2 cellular contexts compared by ENCODE assay signal in genomic region chr17:15915996-15916395, GRCh38.
TF ChIP-seq lines count a peak whose summit lies in the region.

No MANE protein-coding gene starts in this region.

TF ChIP-seq in GM23338, 12 proteins besides CTCF, POLR2A, EP300 and RAD21:
- TF ChIP-seq CREB1 (CRISPR knock-in tag; IDR thresholded peaks at IDR 0.05; ENCODE audit: low read depth) (no peak), NANOG (IDR thresholded peaks at IDR 0.05; ENCODE audit: borderline replicate concordance) (no peak), ZNF462 (CRISPR knock-in tag; IDR thresholded peaks at IDR 0.05) (no peak), EZH2 (IDR thresholded peaks at IDR 0.05; ENCODE audit: low read depth, unreplicated experiment) (no peak), STAT1 (IDR thresholded peaks at IDR 0.05; ENCODE audit: unreplicated experiment) (no peak), REST (IDR thresholded peaks at IDR 0.05; ENCODE audit: unreplicated experiment) (no peak), ZNF114 (CRISPR knock-in tag; IDR thresholded peaks at IDR 0.05) (no peak), JUNB (IDR thresholded peaks at IDR 0.05; ENCODE audit: unreplicated experiment) (no peak), POLR2AphosphoS5 (IDR thresholded peaks at IDR 0.05; ENCODE audit: low read depth) (no peak), ETS1 (IDR thresholded peaks at IDR 0.05) (no peak), EZH2phosphoT487 (IDR thresholded peaks at IDR 0.05; ENCODE audit: unreplicated experiment) (no peak), ZNF331 (CRISPR knock-in tag; IDR thresholded peaks at IDR 0.05; ENCODE audit: low read depth) (no peak)

TF ChIP-seq in H1, 55 proteins besides CTCF, POLR2A, EP300 and RAD21:
- peak; percentile 32; the same call in 1 of the 2 replicates for TF ChIP-seq MAX (IDR thresholded peaks at IDR 0.05)
- no peak for TF ChIP-seq KDM1A (IDR thresholded peaks at IDR 0.05; ENCODE audit: borderline replicate concordance, low read length)
- TF ChIP-seq SUZ12 (IDR thresholded peaks at IDR 0.05; ENCODE audit: low read length) = 0 out of 2 replicates have a peak, but pooled peaks have one; percentile 2
- TF ChIP-seq GABPA (IDR thresholded peaks at IDR 0.05; ENCODE audit: borderline replicate concordance, insufficient read depth, low read length) = no peak
- TF ChIP-seq E2F6 (IDR thresholded peaks at IDR 0.05) = peak; percentile 49; the same call in 1 of the 2 replicates
